2 cellular contexts compared by ENCODE assay signal in genomic region chr1:202197670-202198359, GRCh38.
TF ChIP-seq lines count a peak whose summit lies in the region.

No MANE protein-coding gene starts in this region.

TF ChIP-seq in GM12878, 131 proteins besides CTCF, POLR2A, EP300 and RAD21:
- TF ChIP-seq CEBPB (IDR thresholded peaks at IDR 0.05; ENCODE audit: borderline replicate concordance in 1 of 2, low read depth in 2 of 2, low read length in 2 of 2) = no peak
- no peak for TF ChIP-seq NRF1 (conservative IDR thresholded peaks at IDR 0.05; ENCODE audit: low read depth, low read length)

TF ChIP-seq in HEK293T, 16 proteins besides CTCF, POLR2A, EP300 and RAD21:
- no peak for TF ChIP-seq PKNOX1 (IDR thresholded peaks at IDR 0.05)
- no peak for TF ChIP-seq FOXA1 (IDR thresholded peaks at IDR 0.05)
- no peak for TF ChIP-seq ARNT (IDR thresholded peaks at IDR 0.05)
- no peak for TF ChIP-seq HDGF (IDR thresholded peaks at IDR 0.05; ENCODE audit: borderline replicate concordance)
- no peak for TF ChIP-seq ZNF384 (IDR thresholded peaks at IDR 0.05)
- TF ChIP-seq CTBP1 (IDR thresholded peaks at IDR 0.05; ENCODE audit: borderline replicate concordance) = no peak
- no peak for TF ChIP-seq SP1 (IDR thresholded peaks at IDR 0.05)
- no peak for TF ChIP-seq NFRKB (IDR thresholded peaks at IDR 0.05)
- no peak for TF ChIP-seq ELF4 (IDR thresholded peaks at IDR 0.05)
- TF ChIP-seq FOXK2 (IDR thresholded peaks at IDR 0.05) = no peak
- no peak for TF ChIP-seq L3MBTL2 (conservative IDR thresholded peaks at IDR 0.05)
- TF ChIP-seq LEF1 (IDR thresholded peaks at IDR 0.05; ENCODE audit: borderline replicate concordance) = no peak
- TF ChIP-seq BHLHE40 (IDR thresholded peaks at IDR 0.05; ENCODE audit: borderline replicate concordance) = no peak
- TF ChIP-seq TARDBP (IDR thresholded peaks at IDR 0.05) = no peak
- no peak for TF ChIP-seq SUZ12 (IDR thresholded peaks at IDR 0.05)
- TF ChIP-seq FOXM1 (IDR thresholded peaks at IDR 0.05; ENCODE audit: borderline replicate concordance) = no peak
